In genomic region chr4:83272900-83273299, GRCh38 we compare ENCODE assay signal across 13 cellular contexts. TPM values are rescaled to one million over a fixed set of nuclear protein-coding genes. Genes with fewer than 3 reads are reported as not detected.
DNase-seq lines count a peak whose midpoint lies in the region; ATAC-seq and TF ChIP-seq lines count a peak whose summit lies in the region.
"Had no signal": no experiment of that assay in that cellular context is flagged by ENCODE, and none has a peak within 500 bp of the region (broad histone marks: within the 10 kb centered on the region; RNA-seq: fewer than 3 reads in every experiment).

No MANE protein-coding gene starts in this region.

- no peak overlapping the region for H3K27ac ChIP-seq in effector memory CD4-positive, alpha-beta T cell (ENCODE audit: insufficient read depth, low read length, poor library complexity, severe bottlenecking)
- H3K27ac ChIP-seq in right lobe of liver: no peak overlapping the region
- H3K27ac ChIP-seq: heart left ventricle had no signal

- TF ChIP-seq POLR2A in NB4 (IDR thresholded peaks at IDR 0.05; ENCODE audit: extremely low read depth, insufficient read length): no peak
- no peak for TF ChIP-seq POLR2A in right lobe of liver (IDR thresholded peaks at IDR 0.05)

- H3K4me3 ChIP-seq in NB4 (ENCODE audit: low read depth, low read length) (no peak overlapping the region), right lobe of liver (no peak overlapping the region)
- H3K4me3 ChIP-seq in effector memory CD4-positive, alpha-beta T cell (ENCODE audit: insufficient read depth, low read depth, low read length, poor library complexity, severe bottlenecking): no peak overlapping the region
- H3K4me3 ChIP-seq: heart left ventricle had no signal

- H3K9me3 ChIP-seq in effector memory CD4-positive, alpha-beta T cell (ENCODE audit: control insufficient read depth, low read length): no peaks in the 10 kb centered on the region
- H3K9me3 ChIP-seq in right lobe of liver: no peaks in the 10 kb centered on the region
- H3K9me3 ChIP-seq: heart left ventricle had no signal

- no peaks in the 10 kb centered on the region for H3K4me1 ChIP-seq in effector memory CD4-positive, alpha-beta T cell (ENCODE audit: control insufficient read depth, insufficient read depth, low read length, poor library complexity, severe bottlenecking)
- H3K4me1 ChIP-seq in right lobe of liver: no peaks in the 10 kb centered on the region

- TF ChIP-seq CTCF in GM10266 (IDR thresholded peaks at IDR 0.05; ENCODE audit: control insufficient read depth, insufficient read depth, low read depth, missing control alignments): no peak
- no peak for TF ChIP-seq CTCF in NB4 (IDR thresholded peaks at IDR 0.05; ENCODE audit: low read depth, low read length)
- TF ChIP-seq CTCF in right lobe of liver (IDR thresholded peaks at IDR 0.05): no peak

- H3K36me3 ChIP-seq in effector memory CD4-positive, alpha-beta T cell (ENCODE audit: control insufficient read depth, insufficient read depth, low read length): peaks cover 6% of the 10 kb centered on the region
- peaks cover 0 to 12% (median 0%) of the 10 kb centered on the region in 4 donors for H3K36me3 ChIP-seq in right lobe of liver

- peak; percentile 47 for DNase-seq in GM10266 (ENCODE audit: extremely low spot score)
- peak; percentile 67 for DNase-seq in NB4 (ENCODE audit: low read depth)
- no peak for DNase-seq in NCI-H1092 treated with DMSO at 0.1 percent for 48 hours (lab: John Stamatoyannopoulos, UW)
- no peak for DNase-seq in effector memory CD4-positive, alpha-beta T cell
- DNase-seq in NCI-H1436 treated with DMSO at 0.1 percent for 48 hours (lab: John Stamatoyannopoulos, UW): no peak
- DNase-seq in right lobe of liver: no peak
- DNase-seq: activated CD8-positive, alpha-beta memory T cell treated with anti-CD3 and anti-CD28 coated beads, Interleukin-2, amount 50 U/mL, for 48 hours; heart left ventricle; naive thymus-derived CD8-positive, alpha-beta T cell; Right ventricle myocardium superior; stimulated activated CD4-positive, alpha-beta T cell treated with anti-CD3 and anti-CD28 coated beads, Interleukin-2, amount 100 ng/mL, for 24 hours had no signal

- ATAC-seq in GM19397 (IDR thresholded peaks at IDR 0.05; ENCODE audit: unreplicated experiment) (peak; percentile 60), HG02973 (IDR thresholded peaks at IDR 0.05; ENCODE audit: unreplicated experiment) (peak; percentile 80), right lobe of liver (no peak)
- ATAC-seq: heart left ventricle; naive thymus-derived CD8-positive, alpha-beta T cell had no signal

- intact Hi-C loops in right lobe of liver (cut with DNase I): no loop called here

- WGBS in right lobe of liver (ENCODE audit: insufficient coverage, low coverage, low lambda C conversion rate, missing lambda C conversion rate): 95% methylated on average over 5 of the region's 5 CpGs

- no peaks in the 10 kb centered on the region for H3K27me3 ChIP-seq in effector memory CD4-positive, alpha-beta T cell (replicated peaks; ENCODE audit: control insufficient read depth, insufficient read depth, low read length, poor library complexity, severe bottlenecking)
- H3K27me3 ChIP-seq in right lobe of liver: no peaks in the 10 kb centered on the region
- H3K27me3 ChIP-seq: heart left ventricle had no signal

RNA-seq across cellular contexts. Expression of gene COQ2, which starts 11.7 kb away (rescaled TPM):
- total RNA-seq in right lobe of liver: 10 to 100 TPM in 4 of 6 experiments, 1 to 10 TPM in 2; 6.9 to 15.5 (median 10.6) TPM

Comparison
In these comparisons a context has a peak if more than half of its experiments do, and no peak if none do; other contexts are left out.
1. DNase-seq: peak in GM10266 (single experiment) and NB4 (single experiment); none in NCI-H1092 treated with DMSO at 0.1 percent for 48 hours (single experiment), effector memory CD4-positive, alpha-beta T cell (0 of 3), NCI-H1436 treated with DMSO at 0.1 percent for 48 hours (single experiment) and right lobe of liver (0 of 3).
2. ATAC-seq: peak in GM19397 (single experiment) and HG02973 (single experiment); none in right lobe of liver (0 of 4).